In the genomic region with DNA sequence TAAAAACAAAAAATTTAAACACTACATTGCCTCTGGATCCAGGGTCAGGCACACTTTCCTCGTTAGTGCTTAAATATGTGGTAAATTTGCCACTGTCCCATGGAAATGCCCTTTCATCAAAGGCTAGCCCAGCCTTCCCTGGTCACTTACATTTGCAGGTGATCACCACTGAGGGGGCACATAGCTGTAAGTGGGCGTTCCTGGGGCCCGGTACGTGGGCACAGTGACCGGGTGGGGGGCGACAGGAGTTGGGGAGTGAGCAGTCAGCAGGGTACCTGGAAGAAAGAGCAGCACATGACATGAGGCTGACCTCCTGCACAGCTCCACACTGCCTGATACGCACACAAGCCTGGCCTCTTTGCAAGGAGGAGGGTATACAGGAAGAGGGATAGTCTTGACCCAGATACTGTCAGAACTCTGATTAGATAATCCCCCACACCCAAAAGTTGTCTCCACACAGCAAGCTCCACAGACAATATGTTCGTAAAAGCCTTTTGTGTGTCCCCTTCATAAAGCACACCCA, we compare ENCODE assay signal across 26 cellular contexts.
"Had no signal": no experiment of that assay in that cellular context is flagged by ENCODE, and none has a peak within 500 bp of the region (broad histone marks: within the 10 kb centered on the region; RNA-seq: fewer than 3 reads in every experiment).

No MANE protein-coding gene starts in this region.

- H3K4me1 Mint-ChIP-seq: activated naive CD4-positive, alpha-beta T cell treated with anti-CD3 and anti-CD28 coated beads, Interleukin-2, amount 10 ng/mL, durations not matched to agents 7 days and 5 days had no signal

- H3K4me3 Mint-ChIP-seq: activated naive CD4-positive, alpha-beta T cell treated with anti-CD3 and anti-CD28 coated beads, Interleukin-2, amount 10 ng/mL, durations not matched to agents 7 days and 5 days; mesothelial cell of epicardium had no signal

- H3K27me3 Mint-ChIP-seq: activated naive CD4-positive, alpha-beta T cell treated with anti-CD3 and anti-CD28 coated beads, Interleukin-2, amount 10 ng/mL, durations not matched to agents 7 days and 5 days had no signal

- H3K9me3 Mint-ChIP-seq: activated naive CD4-positive, alpha-beta T cell treated with anti-CD3 and anti-CD28 coated beads, Interleukin-2, amount 10 ng/mL, durations not matched to agents 7 days and 5 days; mesothelial cell of epicardium had no signal

- H3K27ac Mint-ChIP-seq: activated naive CD4-positive, alpha-beta T cell treated with anti-CD3 and anti-CD28 coated beads, Interleukin-2, amount 10 ng/mL, durations not matched to agents 7 days and 5 days; mesothelial cell of epicardium had no signal

- DNase-seq: activated CD4-positive, alpha-beta T cell treated with anti-CD3 and anti-CD28 coated beads, Interleukin-2, amount 50 U/mL, for 4 hours; activated naive CD4-positive, alpha-beta T cell treated with anti-CD3 and anti-CD28 coated beads, Interleukin-2, amount 10 ng/mL, durations not matched to agents 7 days and 5 days; activated T-cell treated with anti-CD3 and anti-CD28 coated beads for 4 hours; dermis blood vessel endothelial cell; effector memory CD4-positive, alpha-beta T cell; foreskin keratinocyte; glutamatergic neuron; hippocampal formation; islet precursor cell; left colon; psoas muscle; right cardiac atrium; SIG-M5; stimulated activated CD4-positive, alpha-beta T cell treated with anti-CD3 and anti-CD28 coated beads, Interleukin-15, amount 100 ng/mL, for 24 hours; stimulated activated CD4-positive, alpha-beta T cell treated with anti-CD3 and anti-CD28 coated beads, Interleukin-2, amount 100 ng/mL, for 48 hours; T-helper 1 cell; T1000; testis; upper lobe of left lung had no signal

- FAIRE-seq: astrocyte, bronchial epithelial cell had no signal

- ATAC-seq: foreskin keratinocyte, left colon, lower lobe of right lung, psoas muscle, right cardiac atrium, SK-N-SH treated with all-trans-retinoic acid at 6 μM for 48 hours had no signal

- H3K27ac ChIP-seq: adrenal gland, foreskin keratinocyte, lower lobe of right lung, psoas muscle, skin epidermis, testis, upper lobe of left lung had no signal
